29 cellular contexts compared by ENCODE assay signal in the genomic region with DNA sequence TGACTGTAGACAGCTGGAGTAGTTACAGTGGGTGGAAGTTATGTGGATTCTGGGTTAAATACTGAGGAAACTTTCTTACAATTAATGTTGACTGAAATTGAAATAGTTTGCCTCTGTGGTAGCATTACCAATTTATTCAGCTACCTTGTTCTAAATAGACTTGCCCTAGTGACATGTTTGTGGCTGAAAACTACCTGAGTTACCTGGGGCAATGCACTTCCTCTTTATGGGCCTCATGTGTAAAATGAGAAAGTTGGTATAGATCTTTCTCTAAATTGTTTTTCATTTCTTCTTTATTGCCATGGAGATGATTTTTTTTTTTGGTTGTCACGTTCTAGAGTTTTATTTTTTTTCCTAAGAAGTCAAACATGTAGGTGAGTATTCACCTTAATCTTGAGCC.
"Had no signal": no experiment of that assay in that cellular context is flagged by ENCODE, and none has a peak within 500 bp of the region (broad histone marks: within the 10 kb centered on the region; RNA-seq: fewer than 3 reads in every experiment).

No MANE protein-coding gene starts in this region.

- H2AFZ ChIP-seq: hepatocyte had no signal

- ATAC-seq: effector memory CD8-positive, alpha-beta T cell; esophagus mucosa; foreskin keratinocyte; gastrocnemius medialis; gastroesophageal sphincter; heart left ventricle; heart right ventricle had no signal

- H3K4me3 ChIP-seq: colonic mucosa, coronary artery, dorsolateral prefrontal cortex, esophagus muscularis mucosa, esophagus squamous epithelium, gastrocnemius medialis, gastroesophageal sphincter, heart left ventricle, heart right ventricle, hepatocyte had no signal

- H3K27ac Mint-ChIP-seq: dendritic cell treated with granulocyte-macrophage colony-stimulating factor and Interleukin-4, amounts not matched to agents 40 ng/mL and 50 ng/mL, for 4 days; effector memory CD8-positive, alpha-beta T cell; endodermal cell had no signal

- FAIRE-seq: endometrium, endothelial cell of umbilical vein, frontal cortex had no signal

- H3K4me3 Mint-ChIP-seq: dendritic cell treated with granulocyte-macrophage colony-stimulating factor and Interleukin-4, amounts not matched to agents 40 ng/mL and 50 ng/mL, for 4 days; effector memory CD8-positive, alpha-beta T cell; endodermal cell had no signal

- H3K4me2 ChIP-seq: hepatocyte had no signal

- H3K27ac ChIP-seq: colonic mucosa, coronary artery, dorsolateral prefrontal cortex, epithelial cell of prostate, esophagus muscularis mucosa, esophagus squamous epithelium, foreskin keratinocyte, gastrocnemius medialis, gastroesophageal sphincter, heart left ventricle, heart right ventricle, hepatocyte had no signal

- H3K27me3 ChIP-seq: colonic mucosa, dorsolateral prefrontal cortex, esophagus muscularis mucosa, esophagus squamous epithelium, foreskin keratinocyte, gastrocnemius medialis, gastroesophageal sphincter, heart left ventricle, heart right ventricle, hepatocyte had no signal

- DNase-seq: colonic mucosa; cortex of kidney; dermis blood vessel endothelial cell; dorsolateral prefrontal cortex; effector CD4-positive, alpha-beta T cell; effector CD8-positive, alpha-beta T cell; effector memory CD4-positive, alpha-beta T cell; effector memory CD8-positive, alpha-beta T cell; endodermal cell; erythroblast; esophagus squamous epithelium; foreskin fibroblast; foreskin melanocyte; gastrocnemius medialis; glutamatergic neuron; head of caudate nucleus; heart left ventricle; heart right ventricle had no signal

- H3K36me3 ChIP-seq: colonic mucosa, esophagus muscularis mucosa, esophagus squamous epithelium, gastrocnemius medialis, gastroesophageal sphincter, heart left ventricle, heart right ventricle had no signal

- H3K79me2 ChIP-seq: hepatocyte had no signal

- H3K27me3 Mint-ChIP-seq: effector memory CD8-positive, alpha-beta T cell had no signal

- H3K9me3 ChIP-seq: colonic mucosa, esophagus squamous epithelium, gastrocnemius medialis, gastroesophageal sphincter had no signal

- H3K4me1 ChIP-seq: colonic mucosa, esophagus muscularis mucosa, esophagus squamous epithelium, foreskin keratinocyte, gastrocnemius medialis, gastroesophageal sphincter, heart left ventricle, heart right ventricle had no signal
